ENCODE assay signal across 5 cellular contexts in the genomic region with DNA sequence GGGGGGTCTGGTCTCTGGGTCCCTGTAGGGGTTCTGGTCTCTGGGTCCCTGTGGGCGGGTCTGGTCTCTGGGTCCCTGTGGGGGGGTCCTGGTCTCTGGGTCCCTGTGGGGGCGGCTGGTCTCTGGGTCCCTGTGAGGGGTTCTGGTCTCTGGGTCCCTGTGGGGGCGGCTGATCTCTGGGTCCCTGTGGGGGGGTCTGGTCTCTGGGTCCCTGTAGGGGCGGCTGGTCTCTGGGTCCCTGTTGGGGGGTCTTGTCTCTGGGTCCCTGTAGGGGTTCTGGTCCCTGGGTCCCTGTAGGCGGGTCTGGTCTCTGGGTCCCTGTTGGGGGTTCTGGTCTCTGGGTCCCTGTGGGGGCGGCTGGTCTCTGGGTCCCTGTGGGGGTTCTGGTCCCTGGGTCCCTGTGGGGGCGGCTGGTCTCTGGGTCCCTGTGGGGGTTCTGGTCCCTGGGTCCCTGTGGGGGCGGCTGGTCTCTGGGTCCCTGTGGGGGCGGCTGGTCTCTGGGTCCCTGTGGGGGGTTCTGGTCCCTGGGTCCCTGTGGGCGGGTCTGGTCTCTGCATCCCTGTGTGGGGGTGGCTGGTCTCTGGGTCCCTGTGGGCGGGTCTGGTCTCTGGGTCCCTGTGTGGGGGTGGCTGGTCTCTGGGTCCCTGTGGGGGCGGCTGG. TPM values are rescaled to one million over a fixed set of nuclear protein-coding genes. Genes with fewer than 3 reads are reported as not detected.
"Had no signal": no experiment of that assay in that cellular context is flagged by ENCODE, and none has a peak within 500 bp of the region (broad histone marks: within the 10 kb centered on the region; RNA-seq: fewer than 3 reads in every experiment).

No MANE protein-coding gene starts in this region.

RNA-seq across cellular contexts. Expression of a gene that starts 22.4 kb away (rescaled TPM):
- total RNA-seq: HepG2, HT1080 had no signal

RNA-seq across cellular contexts. Expression of a gene that starts 49.9 kb away (rescaled TPM):
- total RNA-seq: HepG2, HT1080, IMR-90, NCI-H460, PC-9 had no signal
- polyA plus RNA-seq: HepG2, IMR-90 had no signal
